In genomic region chr18:5627756-5628511, GRCh38 we compare ENCODE assay signal across 9 cellular contexts.
DNase-seq lines count a peak whose midpoint lies in the region; ATAC-seq and TF ChIP-seq lines count a peak whose summit lies in the region.
"Had no signal": no experiment of that assay in that cellular context is flagged by ENCODE, and none has a peak within 500 bp of the region (broad histone marks: within the 10 kb centered on the region; RNA-seq: fewer than 3 reads in every experiment).

No MANE protein-coding gene starts in this region.

- ATAC-seq in T-helper 17 cell (no peak), psoas muscle (no peak)
- ATAC-seq in activated CD4-positive, CD25-positive, alpha-beta regulatory T cell treated with anti-CD3 and anti-CD28 coated beads, Interleukin-2, amount 50 U/mL, for 24 hours: no peak
- ATAC-seq in stimulated activated effector memory CD8-positive, alpha-beta T cell treated with anti-CD3 and anti-CD28 coated beads, Interleukin-12 subunit alpha, Interleukin-12 subunit beta, amount 100 ng/mL, for 72 hours: no peak

- H3K9me3 ChIP-seq in T-helper 17 cell (ENCODE audit: control insufficient read depth, low read length, poor library complexity, severe bottlenecking) (no peaks in the 10 kb centered on the region), left ventricle myocardium inferior (replicated peaks) (no peaks in the 10 kb centered on the region), psoas muscle (no peaks in the 10 kb centered on the region)

- no peaks in the 10 kb centered on the region for H3K4me1 Mint-ChIP-seq in T-helper 17 cell
- no peaks in the 10 kb centered on the region for H3K4me1 Mint-ChIP-seq in stimulated activated effector memory CD8-positive, alpha-beta T cell treated with anti-CD3 and anti-CD28 coated beads, Interleukin-12 subunit alpha, Interleukin-12 subunit beta, amount 100 ng/mL, for 72 hours

- TF ChIP-seq CTCF in GM12864 (IDR thresholded peaks at IDR 0.05; ENCODE audit: low read depth, low read length, missing control alignments) (no peak), left ventricle myocardium inferior (IDR thresholded peaks at IDR 0.05; ENCODE audit: borderline replicate concordance) (no peak), psoas muscle (IDR thresholded peaks at IDR 0.05) (no peak)

- H3K4me3 ChIP-seq in GM12864 (ENCODE audit: low read depth, low read length): peak overlapping the region; percentile 51
- H3K4me3 ChIP-seq in left ventricle myocardium inferior: peak overlapping the region; percentile 71
- peak overlapping the region; percentile 76 for H3K4me3 ChIP-seq in psoas muscle

- DNase-seq in GM12864 (ENCODE audit: low read depth): no peak
- no peak for DNase-seq in T-helper 17 cell
- DNase-seq in left ventricle myocardium inferior: no peak
- DNase-seq in psoas muscle: no peak
- DNase-seq in GDM1 (lab: John Stamatoyannopoulos, UW): no peak
- DNase-seq in HT-29 (ENCODE audit: low spot score): no peak
- no peak for DNase-seq in stimulated activated effector memory CD8-positive, alpha-beta T cell treated with anti-CD3 and anti-CD28 coated beads, Interleukin-12 subunit alpha, Interleukin-12 subunit beta, amount 100 ng/mL, for 72 hours (ENCODE audit: low spot score in 2 of 2)

- H3K4me1 ChIP-seq in left ventricle myocardium inferior (peaks cover 31% of the 10 kb centered on the region), psoas muscle (no peaks in the 10 kb centered on the region)

- intact Hi-C loops in left ventricle myocardium inferior (cut with micrococcal nuclease) (no loop called here), psoas muscle (cut with DNase I) (no loop called here)

- H3K9me3 Mint-ChIP-seq in stimulated activated effector memory CD8-positive, alpha-beta T cell treated with anti-CD3 and anti-CD28 coated beads, Interleukin-12 subunit alpha, Interleukin-12 subunit beta, amount 100 ng/mL, for 72 hours: no peaks in the 10 kb centered on the region

- peaks cover 25% of the 10 kb centered on the region for H3K27me3 Mint-ChIP-seq in T-helper 17 cell

- H3K36me3 ChIP-seq in left ventricle myocardium inferior: no peaks in the 10 kb centered on the region
- H3K36me3 ChIP-seq in psoas muscle (ENCODE audit: insufficient read depth in 1 of 2, low read depth in 1 of 2): no peaks in the 10 kb centered on the region

- H3K27ac ChIP-seq in left ventricle myocardium inferior (replicated peaks): peak overlapping the region; percentile 63
- no peak overlapping the region for H3K27ac ChIP-seq in psoas muscle
- H3K27ac ChIP-seq: epithelial cell of prostate had no signal

- WGBS in psoas muscle, 3 donors: 17 to 20% (median 17%) methylated on average over 29 of the region's 29 CpGs

- peak overlapping the region; percentile 60 for H3K4me3 Mint-ChIP-seq in T-helper 17 cell
- H3K4me3 Mint-ChIP-seq in stimulated activated effector memory CD8-positive, alpha-beta T cell treated with anti-CD3 and anti-CD28 coated beads, Interleukin-12 subunit alpha, Interleukin-12 subunit beta, amount 100 ng/mL, for 72 hours: no peak overlapping the region

- H3K36me3 Mint-ChIP-seq in T-helper 17 cell (ENCODE audit: low read depth): peaks cover 3% of the 10 kb centered on the region
- no peaks in the 10 kb centered on the region for H3K36me3 Mint-ChIP-seq in stimulated activated effector memory CD8-positive, alpha-beta T cell treated with anti-CD3 and anti-CD28 coated beads, Interleukin-12 subunit alpha, Interleukin-12 subunit beta, amount 100 ng/mL, for 72 hours

- H3K27me3 ChIP-seq in left ventricle myocardium inferior (ENCODE audit: low read depth): peaks cover 84% of the 10 kb centered on the region
- peaks cover 0 to 12% (median 4%) of the 10 kb centered on the region in 3 donors for H3K27me3 ChIP-seq in psoas muscle (ENCODE audit: insufficient read depth in 3 of 3, low read length in 2 of 3)

- no peak overlapping the region for H3K27ac Mint-ChIP-seq in T-helper 17 cell
- H3K27ac Mint-ChIP-seq in stimulated activated effector memory CD8-positive, alpha-beta T cell treated with anti-CD3 and anti-CD28 coated beads, Interleukin-12 subunit alpha, Interleukin-12 subunit beta, amount 100 ng/mL, for 72 hours: no peak overlapping the region
